Comparison of ENCODE assay signal across 10 cellular contexts in the genomic region with DNA sequence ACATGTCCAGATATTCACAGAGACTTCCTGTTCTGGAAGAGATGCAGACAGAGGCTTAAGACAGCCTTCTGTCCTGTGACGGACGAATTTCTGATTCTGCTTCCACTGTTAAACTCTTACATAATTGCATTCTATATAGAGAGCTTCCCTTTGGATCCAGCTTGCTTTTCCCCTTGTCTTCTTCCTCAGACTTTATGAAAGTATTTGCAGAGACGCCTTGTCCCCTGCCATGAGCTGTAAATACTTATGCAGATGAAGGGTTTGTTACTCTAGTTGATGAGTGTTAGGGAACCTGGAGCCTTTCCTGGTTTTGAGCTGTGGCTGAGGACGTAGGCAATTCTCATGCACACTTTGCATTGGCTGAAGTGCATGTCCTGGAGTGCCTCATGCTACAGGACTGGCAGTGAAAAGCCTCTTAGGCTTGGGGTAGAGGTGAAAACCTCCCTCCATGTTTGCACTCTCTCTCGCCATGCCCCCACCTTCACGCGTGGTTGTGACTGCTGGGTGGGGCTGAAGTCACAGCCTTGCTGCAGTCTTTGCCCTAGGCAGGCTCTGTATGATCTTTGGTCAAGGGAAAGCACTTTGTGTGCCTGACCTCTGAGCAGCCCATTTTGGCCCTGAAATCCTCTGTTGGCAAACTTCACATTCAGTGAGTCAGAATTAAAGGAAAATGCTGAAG.
A peak's percentile ranks its signal among the peaks of the same experiment; 100 is the strongest.
DNase-seq lines count a peak whose midpoint lies in the region; ATAC-seq and TF ChIP-seq lines count a peak whose summit lies in the region.
"Had no signal": no experiment of that assay in that cellular context is flagged by ENCODE, and none has a peak within 500 bp of the region (broad histone marks: within the 10 kb centered on the region; RNA-seq: fewer than 3 reads in every experiment).

No MANE protein-coding gene starts in this region.

- TF ChIP-seq CTCF in esophagus muscularis mucosa (IDR thresholded peaks at IDR 0.05) = no peak
- no peak for TF ChIP-seq CTCF in lower leg skin (IDR thresholded peaks at IDR 0.05)

- intact Hi-C loops in esophagus muscularis mucosa (cut with DNase I) (no loop called here), lower leg skin (cut with DNase I; ENCODE audit: low total_unique reads) (no loop called here)

- TF ChIP-seq EP300 in esophagus muscularis mucosa (IDR thresholded peaks at IDR 0.05) = no peak

- 73% methylated on average over 7 of the region's 7 CpGs for WGBS in esophagus muscularis mucosa
- 24 to 27% methylated on average over 7 of the region's 7 CpGs for WGBS in lower leg skin, 2 donors

- no peaks in the 10 kb centered on the region for H3K36me3 ChIP-seq in esophagus muscularis mucosa

- H3K27me3 ChIP-seq in esophagus muscularis mucosa = no peaks in the 10 kb centered on the region

- DNase-seq in NCI-H2029 treated with DMSO at 0.1 percent for 48 hours (lab: John Stamatoyannopoulos, UW) (peak; percentile 48), esophagus muscularis mucosa (ENCODE audit: extremely low spot score) (no peak), lower leg skin (ENCODE audit: low spot score in 2 of 2) (peak; percentile 35 to 88), COLO668 (lab: John Stamatoyannopoulos, UW; ENCODE audit: unreplicated experiment) (no peak), AG08396 (ENCODE audit: low spot score) (no peak), T1000 (lab: John Stamatoyannopoulos, UW) (no peak)
- DNase-seq: NCI-H446 treated with DMSO at 0.1 percent for 48 hours; stimulated activated CD4-positive, alpha-beta T cell treated with anti-CD3 and anti-CD28 coated beads, Interleukin-2, amount 100 ng/mL, for 48 hours had no signal

- TF ChIP-seq POLR2A in esophagus muscularis mucosa (IDR thresholded peaks at IDR 0.05; ENCODE audit: low read depth) (no peak), lower leg skin (IDR thresholded peaks at IDR 0.05) (no peak)

- H3K4me1 ChIP-seq in esophagus muscularis mucosa = peaks cover 27 to 43% (median 38%) of the 10 kb centered on the region in 4 donors

- H3K4me3 ChIP-seq in esophagus muscularis mucosa (no peak overlapping the region), lower leg skin (ENCODE audit: low read depth, poor library complexity, severe bottlenecking) (no peak overlapping the region)

- ATAC-seq in GM21528 (IDR thresholded peaks at IDR 0.05; ENCODE audit: low FRiP score, unreplicated experiment) = no peak

- H3K9me3 ChIP-seq in esophagus muscularis mucosa = no peaks in the 10 kb centered on the region

- H3K27ac ChIP-seq in esophagus muscularis mucosa (replicated peaks in 1 of 4) (peak overlapping the region; percentile 42 to 81 (median 70)), temporal lobe (ENCODE audit: low read depth, low read length) (peak overlapping the region; percentile 79)

Comparison
In these comparisons a context has a peak if more than half of its experiments do, and no peak if none do; other contexts are left out.
1. DNase-seq: peak in NCI-H2029 treated with DMSO at 0.1 percent for 48 hours (single experiment) and lower leg skin (2 of 2); none in esophagus muscularis mucosa (single experiment), COLO668 (single experiment), AG08396 (single experiment) and T1000 (single experiment).